In the genomic region with DNA sequence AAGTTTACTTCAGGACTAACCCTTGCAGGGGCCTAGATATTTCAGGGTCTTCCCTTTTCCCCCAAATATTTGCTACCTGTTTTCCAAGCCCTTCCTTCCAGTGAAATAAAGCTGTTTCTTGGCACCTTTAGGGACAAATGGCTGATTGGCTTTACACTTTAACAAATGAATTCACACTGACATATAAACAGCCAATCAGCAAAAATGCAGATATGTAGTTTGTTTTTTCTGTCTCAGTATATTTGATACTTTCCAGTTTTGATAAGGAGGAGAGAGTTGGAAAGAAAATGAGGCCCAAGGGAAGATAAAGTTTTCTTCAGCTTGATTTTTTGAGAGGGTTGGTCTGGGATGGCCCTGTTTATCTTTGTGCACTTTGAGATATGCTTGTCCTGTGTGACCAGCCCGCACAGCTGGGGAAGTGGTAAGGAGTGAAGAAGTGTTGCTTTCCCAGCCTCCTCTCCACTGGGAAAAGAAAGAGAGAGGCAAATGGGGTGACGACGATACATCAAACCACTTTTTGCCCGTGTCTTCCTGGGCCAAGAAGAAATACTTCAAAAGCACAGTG, we compare ENCODE assay signal across 1 cellular context.
TF ChIP-seq lines count a peak whose summit lies in the region.

No MANE protein-coding gene starts in this region.

TF ChIP-seq in GM23338, 12 proteins besides CTCF, POLR2A, EP300 and RAD21 (continued from another document):
- TF ChIP-seq, protein P1, sequence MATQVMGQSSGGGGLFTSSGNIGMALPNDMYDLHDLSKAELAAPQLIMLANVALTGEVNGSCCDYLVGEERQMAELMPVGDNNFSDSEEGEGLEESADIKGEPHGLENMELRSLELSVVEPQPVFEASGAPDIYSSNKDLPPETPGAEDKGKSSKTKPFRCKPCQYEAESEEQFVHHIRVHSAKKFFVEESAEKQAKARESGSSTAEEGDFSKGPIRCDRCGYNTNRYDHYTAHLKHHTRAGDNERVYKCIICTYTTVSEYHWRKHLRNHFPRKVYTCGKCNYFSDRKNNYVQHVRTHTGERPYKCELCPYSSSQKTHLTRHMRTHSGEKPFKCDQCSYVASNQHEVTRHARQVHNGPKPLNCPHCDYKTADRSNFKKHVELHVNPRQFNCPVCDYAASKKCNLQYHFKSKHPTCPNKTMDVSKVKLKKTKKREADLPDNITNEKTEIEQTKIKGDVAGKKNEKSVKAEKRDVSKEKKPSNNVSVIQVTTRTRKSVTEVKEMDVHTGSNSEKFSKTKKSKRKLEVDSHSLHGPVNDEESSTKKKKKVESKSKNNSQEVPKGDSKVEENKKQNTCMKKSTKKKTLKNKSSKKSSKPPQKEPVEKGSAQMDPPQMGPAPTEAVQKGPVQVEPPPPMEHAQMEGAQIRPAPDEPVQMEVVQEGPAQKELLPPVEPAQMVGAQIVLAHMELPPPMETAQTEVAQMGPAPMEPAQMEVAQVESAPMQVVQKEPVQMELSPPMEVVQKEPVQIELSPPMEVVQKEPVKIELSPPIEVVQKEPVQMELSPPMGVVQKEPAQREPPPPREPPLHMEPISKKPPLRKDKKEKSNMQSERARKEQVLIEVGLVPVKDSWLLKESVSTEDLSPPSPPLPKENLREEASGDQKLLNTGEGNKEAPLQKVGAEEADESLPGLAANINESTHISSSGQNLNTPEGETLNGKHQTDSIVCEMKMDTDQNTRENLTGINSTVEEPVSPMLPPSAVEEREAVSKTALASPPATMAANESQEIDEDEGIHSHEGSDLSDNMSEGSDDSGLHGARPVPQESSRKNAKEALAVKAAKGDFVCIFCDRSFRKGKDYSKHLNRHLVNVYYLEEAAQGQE (IDR thresholded peaks at IDR 0.05; ENCODE audit: unreplicated experiment), result no peak
- TF ChIP-seq, protein P2, sequence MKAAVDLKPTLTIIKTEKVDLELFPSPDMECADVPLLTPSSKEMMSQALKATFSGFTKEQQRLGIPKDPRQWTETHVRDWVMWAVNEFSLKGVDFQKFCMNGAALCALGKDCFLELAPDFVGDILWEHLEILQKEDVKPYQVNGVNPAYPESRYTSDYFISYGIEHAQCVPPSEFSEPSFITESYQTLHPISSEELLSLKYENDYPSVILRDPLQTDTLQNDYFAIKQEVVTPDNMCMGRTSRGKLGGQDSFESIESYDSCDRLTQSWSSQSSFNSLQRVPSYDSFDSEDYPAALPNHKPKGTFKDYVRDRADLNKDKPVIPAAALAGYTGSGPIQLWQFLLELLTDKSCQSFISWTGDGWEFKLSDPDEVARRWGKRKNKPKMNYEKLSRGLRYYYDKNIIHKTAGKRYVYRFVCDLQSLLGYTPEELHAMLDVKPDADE (IDR thresholded peaks at IDR 0.05), result no peak
- TF ChIP-seq, protein P3, sequence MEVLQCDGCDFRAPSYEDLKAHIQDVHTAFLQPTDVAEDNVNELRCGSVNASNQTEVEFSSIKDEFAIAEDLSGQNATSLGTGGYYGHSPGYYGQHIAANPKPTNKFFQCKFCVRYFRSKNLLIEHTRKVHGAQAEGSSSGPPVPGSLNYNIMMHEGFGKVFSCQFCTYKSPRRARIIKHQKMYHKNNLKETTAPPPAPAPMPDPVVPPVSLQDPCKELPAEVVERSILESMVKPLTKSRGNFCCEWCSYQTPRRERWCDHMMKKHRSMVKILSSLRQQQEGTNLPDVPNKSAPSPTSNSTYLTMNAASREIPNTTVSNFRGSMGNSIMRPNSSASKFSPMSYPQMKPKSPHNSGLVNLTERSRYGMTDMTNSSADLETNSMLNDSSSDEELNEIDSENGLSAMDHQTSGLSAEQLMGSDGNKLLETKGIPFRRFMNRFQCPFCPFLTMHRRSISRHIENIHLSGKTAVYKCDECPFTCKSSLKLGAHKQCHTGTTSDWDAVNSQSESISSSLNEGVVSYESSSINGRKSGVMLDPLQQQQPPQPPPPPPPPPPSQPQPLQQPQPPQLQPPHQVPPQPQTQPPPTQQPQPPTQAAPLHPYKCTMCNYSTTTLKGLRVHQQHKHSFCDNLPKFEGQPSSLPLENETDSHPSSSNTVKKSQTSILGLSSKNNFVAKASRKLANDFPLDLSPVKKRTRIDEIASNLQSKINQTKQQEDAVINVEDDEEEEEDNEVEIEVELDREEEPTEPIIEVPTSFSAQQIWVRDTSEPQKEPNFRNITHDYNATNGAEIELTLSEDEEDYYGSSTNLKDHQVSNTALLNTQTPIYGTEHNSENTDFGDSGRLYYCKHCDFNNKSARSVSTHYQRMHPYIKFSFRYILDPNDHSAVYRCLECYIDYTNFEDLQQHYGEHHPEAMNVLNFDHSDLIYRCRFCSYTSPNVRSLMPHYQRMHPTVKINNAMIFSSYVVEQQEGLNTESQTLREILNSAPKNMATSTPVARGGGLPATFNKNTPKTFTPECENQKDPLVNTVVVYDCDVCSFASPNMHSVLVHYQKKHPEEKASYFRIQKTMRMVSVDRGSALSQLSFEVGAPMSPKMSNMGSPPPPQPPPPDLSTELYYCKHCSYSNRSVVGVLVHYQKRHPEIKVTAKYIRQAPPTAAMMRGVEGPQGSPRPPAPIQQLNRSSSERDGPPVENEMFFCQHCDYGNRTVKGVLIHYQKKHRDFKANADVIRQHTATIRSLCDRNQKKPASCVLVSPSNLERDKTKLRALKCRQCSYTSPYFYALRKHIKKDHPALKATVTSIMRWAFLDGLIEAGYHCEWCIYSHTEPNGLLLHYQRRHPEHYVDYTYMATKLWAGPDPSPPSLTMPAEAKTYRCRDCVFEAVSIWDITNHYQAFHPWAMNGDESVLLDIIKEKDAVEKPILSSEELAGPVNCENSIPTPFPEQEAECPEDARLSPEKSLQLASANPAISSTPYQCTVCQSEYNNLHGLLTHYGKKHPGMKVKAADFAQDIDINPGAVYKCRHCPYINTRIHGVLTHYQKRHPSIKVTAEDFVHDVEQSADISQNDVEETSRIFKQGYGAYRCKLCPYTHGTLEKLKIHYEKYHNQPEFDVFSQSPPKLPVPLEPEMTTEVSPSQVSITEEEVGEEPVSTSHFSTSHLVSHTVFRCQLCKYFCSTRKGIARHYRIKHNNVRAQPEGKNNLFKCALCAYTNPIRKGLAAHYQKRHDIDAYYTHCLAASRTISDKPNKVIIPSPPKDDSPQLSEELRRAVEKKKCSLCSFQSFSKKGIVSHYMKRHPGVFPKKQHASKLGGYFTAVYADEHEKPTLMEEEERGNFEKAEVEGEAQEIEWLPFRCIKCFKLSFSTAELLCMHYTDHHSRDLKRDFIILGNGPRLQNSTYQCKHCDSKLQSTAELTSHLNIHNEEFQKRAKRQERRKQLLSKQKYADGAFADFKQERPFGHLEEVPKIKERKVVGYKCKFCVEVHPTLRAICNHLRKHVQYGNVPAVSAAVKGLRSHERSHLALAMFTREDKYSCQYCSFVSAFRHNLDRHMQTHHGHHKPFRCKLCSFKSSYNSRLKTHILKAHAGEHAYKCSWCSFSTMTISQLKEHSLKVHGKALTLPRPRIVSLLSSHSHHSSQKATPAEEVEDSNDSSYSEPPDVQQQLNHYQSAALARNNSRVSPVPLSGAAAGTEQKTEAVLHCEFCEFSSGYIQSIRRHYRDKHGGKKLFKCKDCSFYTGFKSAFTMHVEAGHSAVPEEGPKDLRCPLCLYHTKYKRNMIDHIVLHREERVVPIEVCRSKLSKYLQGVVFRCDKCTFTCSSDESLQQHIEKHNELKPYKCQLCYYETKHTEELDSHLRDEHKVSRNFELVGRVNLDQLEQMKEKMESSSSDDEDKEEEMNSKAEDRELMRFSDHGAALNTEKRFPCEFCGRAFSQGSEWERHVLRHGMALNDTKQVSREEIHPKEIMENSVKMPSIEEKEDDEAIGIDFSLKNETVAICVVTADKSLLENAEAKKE (CRISPR knock-in tag; IDR thresholded peaks at IDR 0.05), result no peak
